In genomic region chr19:2507109-2507508, GRCh38 we compare ENCODE assay signal across 8 cellular contexts. TPM values are rescaled to one million over a fixed set of nuclear protein-coding genes. Genes with fewer than 3 reads are reported as not detected.
A peak's percentile ranks its signal among the peaks of the same experiment; 100 is the strongest.
DNase-seq lines count a peak whose midpoint lies in the region; ATAC-seq, FAIRE-seq and TF ChIP-seq lines count a peak whose summit lies in the region.

No MANE protein-coding gene starts in this region.

- 7% methylated on average over 11 of the region's 12 CpGs for WGBS in K562 (ENCODE audit: insufficient coverage, low coverage, missing lambda C conversion rate)

- CTCF ChIA-PET in K562 (lab: Yijun Ruan, JAX; ENCODE audit: low intra/inter-chr PET ratio), result interaction anchor here (0.7 kb wide), 1 partner anchor 978 kb away, joined by 4 read pairs; no protein-coding TSS in a partner anchor

- H3K36me3 ChIP-seq in K562 (ENCODE audit: control insufficient read depth, insufficient read depth, low read length) (no peaks in the 10 kb centered on the region), mucosa of rectum (ENCODE audit: control insufficient read depth in 2 of 2, insufficient read depth in 2 of 2, low read length in 2 of 2) (no peaks in the 10 kb centered on the region)

- in situ Hi-C loops in K562 (cut with MboI), result no loop called here

- intact Hi-C loops in K562 (cut with micrococcal nuclease), result no loop called here

- peak; percentile 86 for FAIRE-seq in K562 (lab: Jason Lieb, UNC)

- TF ChIP-seq POLR2A in K562 (conservative IDR thresholded peaks at IDR 0.05), result no peak
- TF ChIP-seq POLR2A in GM18505 (IDR thresholded peaks at IDR 0.05; ENCODE audit: borderline replicate concordance, extremely low read depth, insufficient read depth, insufficient read length), result no peak

- no peak for TF ChIP-seq RAD21 in K562 (CRISPR knock-in tag; conservative IDR thresholded peaks at IDR 0.05 in 1 of 2, IDR thresholded peaks at IDR 0.05 in 1 of 2)

- H3K27me3 ChIP-seq in K562 (ENCODE audit: control insufficient read depth in 2 of 2, insufficient read depth in 2 of 2, low read length in 2 of 2) (peaks cover 0 to 7% of the 10 kb centered on the region in 2 experiments; a peak in 1 of 5 replicates), mucosa of rectum (ENCODE audit: control insufficient read depth in 2 of 2, insufficient read depth in 2 of 2, low read length in 2 of 2) (no peaks in the 10 kb centered on the region)

- peak overlapping the region; percentile 96 for H2AFZ ChIP-seq in K562 (ENCODE audit: low read depth, low read length)

- H3K9me1 ChIP-seq in K562 (ENCODE audit: control insufficient read depth, insufficient read depth, low read length), result no peaks in the 10 kb centered on the region

- H3K4me3 ChIP-seq in K562 (no peak overlapping the region), mucosa of rectum (ENCODE audit: low read length in 2 of 2) (peak overlapping the region; percentile 25 to 33)

- ATAC-seq in K562 (peak; percentile 87), HG02588 (IDR thresholded peaks at IDR 0.05; ENCODE audit: unreplicated experiment) (no peak), GM18505 (IDR thresholded peaks at IDR 0.05; ENCODE audit: unreplicated experiment) (no peak)

- H3K9me3 ChIP-seq in K562 (replicated peaks; ENCODE audit: control insufficient read depth, insufficient read depth, low read depth, low read length), result no peaks in the 10 kb centered on the region
- no peaks in the 10 kb centered on the region for H3K9me3 ChIP-seq in mucosa of rectum (ENCODE audit: control insufficient read depth in 2 of 2, low read length in 2 of 2)

- no peak for TF ChIP-seq EP300 in K562 (IDR thresholded peaks at IDR 0.05; ENCODE audit: low read length)

- peak overlapping the region; percentile 78 for H3K4me2 ChIP-seq in K562 (ENCODE audit: insufficient read depth, low read length)

- no TSS peak for BruUV-seq in K562 (replicated peaks; lab: Mats Ljungman, UMichigan)

- H3K4me1 ChIP-seq in K562 (replicated peaks in 1 of 2; ENCODE audit: control insufficient read depth in 2 of 2, insufficient read depth in 2 of 2, low read length in 2 of 2) (peaks cover 8 to 18% of the 10 kb centered on the region in 2 experiments; a peak in 4 of 5 replicates), mucosa of rectum (ENCODE audit: control insufficient read depth in 2 of 2, insufficient read depth in 2 of 2, low read length in 2 of 2) (peaks cover 0 to 3% of the 10 kb centered on the region in 2 donors)

- no peaks in the 10 kb centered on the region for H3K79me2 ChIP-seq in K562 (ENCODE audit: control insufficient read depth, insufficient read depth, low read length)

- H3K27ac ChIP-seq in K562 (ENCODE audit: extremely low read depth, low read depth, low read length) (peak overlapping the region; percentile 47; the same call in 2 of the 3 replicates), mucosa of rectum (ENCODE audit: low read depth in 2 of 2, low read length in 2 of 2) (peak overlapping the region in 1 of 2 donors; percentile 9)

- no peaks in the 10 kb centered on the region for H4K20me1 ChIP-seq in K562 (replicated peaks; ENCODE audit: control insufficient read depth, insufficient read depth, low read length)

- POLR2A ChIA-PET in K562 (lab: Yijun Ruan, JAX), result interaction anchor here (0.6 to 1.7 kb wide), 5 partner anchors 11 to 46 kb away, joined by 3 to 8 read pairs (median 5); partner anchors contain the start of gene GADD45B

- peak; percentile 14 for DNase-seq in activated effector memory CD4-positive, alpha-beta T cell treated with Interleukin-2 at 50 U/mL for 16 hours
- DNase-seq in activated effector memory CD4-positive, alpha-beta T cell treated with anti-CD3 and anti-CD28 coated beads, Interleukin-2, amount 50 U/mL, for 16 hours, result no peak
- DNase-seq in NCI-H510A treated with DMSO at 0.1 percent for 48 hours (lab: John Stamatoyannopoulos, UW), result peak; percentile 83
- peak in 2 of 4 experiments; percentile 42 to 45 for DNase-seq in K562 (ENCODE audit: extremely low read depth in 1 of 4, low spot score in 3 of 4)
- DNase-seq in T-helper 9 cell, result no peak

- peak overlapping the region in 1 of 2 experiments; percentile 14; a peak in 1 of 4 replicates for H3K9ac ChIP-seq in K562 (ENCODE audit: insufficient read depth in 1 of 2, low read depth in 2 of 2, low read length in 2 of 2)
- peak overlapping the region in 1 of 2 donors; percentile 18 for H3K9ac ChIP-seq in mucosa of rectum (ENCODE audit: low read depth in 1 of 2, low read length in 2 of 2)

- TF ChIP-seq CTCF in K562 (IDR thresholded peaks at IDR 0.05 in 2 of 3, conservative IDR thresholded peaks at IDR 0.05 in 1 of 3; ENCODE audit: insufficient read depth in 2 of 3, low read depth in 1 of 3, low read length in 3 of 3), result no peak

TF ChIP-seq in K562, 482 proteins besides CTCF, POLR2A, EP300 and RAD21 (continues in another document):
- TF ChIP-seq NBN (IDR thresholded peaks at IDR 0.05; ENCODE audit: low read depth) (no peak), CSDE1 (IDR thresholded peaks at IDR 0.05) (no peak), GMEB1 (CRISPR knock-in tag; IDR thresholded peaks at IDR 0.05) (no peak), MAZ (CRISPR knock-in tag; conservative IDR thresholded peaks at IDR 0.05 in 1 of 2, IDR thresholded peaks at IDR 0.05 in 1 of 2) (0 out of 4 replicates have a peak, but pooled peaks of 1 of the 2 experiments have one; percentile 23), SMAD1 (IDR thresholded peaks at IDR 0.05; ENCODE audit: low read depth, low read length, partially characterized antibody) (no peak), ILF3 (IDR thresholded peaks at IDR 0.05; ENCODE audit: borderline replicate concordance) (no peak), ZNF699 (CRISPR knock-in tag; IDR thresholded peaks at IDR 0.05; ENCODE audit: insufficient replicate concordance) (no peak), ZKSCAN8 (CRISPR knock-in tag; IDR thresholded peaks at IDR 0.05) (peak; percentile 40; the same call in 1 of the 2 replicates), POLR2B (IDR thresholded peaks at IDR 0.05; ENCODE audit: low read depth, partially characterized antibody) (no peak), ZKSCAN3 (CRISPR knock-in tag; IDR thresholded peaks at IDR 0.05) (no peak), BRF1 (IDR thresholded peaks at IDR 0.05; ENCODE audit: borderline replicate concordance, extremely low read depth, insufficient read length) (no peak), TOE1 (IDR thresholded peaks at IDR 0.05; ENCODE audit: borderline replicate concordance) (no peak), TOE1 (CRISPR knock-in tag; IDR thresholded peaks at IDR 0.05; ENCODE audit: borderline replicate concordance, low read depth) (no peak)

RNA-seq across cellular contexts. Expression of gene GADD45B, which starts 31.2 kb away (rescaled TPM):
- total RNA-seq in K562 (2011; cell fraction: chromatin; rRNA removed; ENCODE audit: low replicate concordance), result 7.1 and 17.3 TPM in 2 replicates
- 18.6 and 27.0 TPM in 2 replicates for total RNA-seq in K562 (2011; cell fraction: nucleolus; rRNA removed)
- total RNA-seq in K562 (2011; cell fraction: nucleoplasm; rRNA removed), result 12.8 and 19.0 TPM in 2 replicates
- total RNA-seq in K562 (2014; rRNA removed), result 3.9 and 4.1 TPM in 2 replicates
- 1.7 and 2.1 TPM in 2 replicates for total RNA-seq in K562 (2014; rRNA removed; fragmentation: Illumina TruSeq; extraction: Trizol)
- 1.9 and 2.0 TPM in 2 replicates for total RNA-seq in K562 (2015; rRNA removed; fragmentation: Illumina TruSeq; extraction: Trizol)
- 2.9 and 3.1 TPM in 2 replicates for total RNA-seq in K562 (2021)
- 2.7 and 4.7 TPM in 2 replicates for polyA plus RNA-seq in K562 (2011; rRNA removed)
- polyA plus RNA-seq in K562 (2011; cell fraction: cytosol; rRNA removed), result 5.2 and 6.5 TPM in 2 replicates
- 8.7 and 19.6 TPM in 2 replicates for polyA plus RNA-seq in K562 (2011; cell fraction: nucleus; rRNA removed)
- polyA plus RNA-seq in K562 (2012), result 2.9 and 8.2 TPM in 2 replicates
- 0.79 and 1.0 TPM in 2 replicates for polyA plus RNA-seq in K562 (2014; fragmentation: Illumina TruSeq; extraction: Trizol)
- under 1 TPM; 0.06 to 0.18 TPM for polyA plus RNA-seq in K562 (2014; fragmentation: Nextera tagmentation; extraction: Ambion mirVana)
- 2.5 and 2.7 TPM in 2 replicates for polyA plus RNA-seq in K562 (2014; rRNA removed)
- polyA minus RNA-seq in K562 (2011; rRNA and poly(A)+ RNA removed), result 3.5 and 5.2 TPM in 2 replicates
- 4.3 and 18.2 TPM in 2 replicates for polyA minus RNA-seq in K562 (2011; cell fraction: cytosol; rRNA and poly(A)+ RNA removed)
- polyA minus RNA-seq in K562 (2011; cell fraction: nucleus; rRNA and poly(A)+ RNA removed), result 17.8 and 31.2 TPM in 2 replicates

RNA-seq across cellular contexts. Expression of gene LMNB2, which starts 50.4 kb away (rescaled TPM):
- total RNA-seq in K562 (2011; cell fraction: chromatin; rRNA removed; ENCODE audit: low replicate concordance), result 40.1 and 85.1 TPM in 2 replicates
- total RNA-seq in K562 (2011; cell fraction: nucleolus; rRNA removed), result 40.9 and 42.2 TPM in 2 replicates
- 35.7 and 48.3 TPM in 2 replicates for total RNA-seq in K562 (2011; cell fraction: nucleoplasm; rRNA removed)
- 133 and 141 TPM in 2 replicates for total RNA-seq in K562 (2014; rRNA removed)
- total RNA-seq in K562 (2014; rRNA removed; fragmentation: Illumina TruSeq; extraction: Trizol), result 46.8 and 52.9 TPM in 2 replicates
- total RNA-seq in K562 (2015; rRNA removed; fragmentation: Illumina TruSeq; extraction: Trizol), result 105 and 106 TPM in 2 replicates
- total RNA-seq in K562 (2021), result 98.3 and 123 TPM in 2 replicates
- polyA plus RNA-seq in K562 (2011; rRNA removed), result 90.3 and 94.7 TPM in 2 replicates
- polyA plus RNA-seq in K562 (2011; cell fraction: cytosol; rRNA removed), result 191 and 212 TPM in 2 replicates
- polyA plus RNA-seq in K562 (2011; cell fraction: nucleus; rRNA removed), result 59.1 and 76.5 TPM in 2 replicates
- polyA plus RNA-seq in K562 (2012), result 58.8 and 94.2 TPM in 2 replicates
- polyA plus RNA-seq in K562 (2014; fragmentation: Illumina TruSeq; extraction: Trizol), result 117 and 161 TPM in 2 replicates
- under 1 TPM; 0.48 to 0.71 TPM for polyA plus RNA-seq in K562 (2014; fragmentation: Nextera tagmentation; extraction: Ambion mirVana)
- polyA plus RNA-seq in K562 (2014; rRNA removed), result 94.5 and 105 TPM in 2 replicates
- 57.4 and 85.2 TPM in 2 replicates for polyA minus RNA-seq in K562 (2011; rRNA and poly(A)+ RNA removed)
- 48.5 and 69.4 TPM in 2 replicates for polyA minus RNA-seq in K562 (2011; cell fraction: cytosol; rRNA and poly(A)+ RNA removed)
- polyA minus RNA-seq in K562 (2011; cell fraction: nucleus; rRNA and poly(A)+ RNA removed), result 10.8 and 13.6 TPM in 2 replicates

Comparison
In these comparisons a context has a peak if more than half of its experiments do, and no peak if none do; other contexts are left out.
1. DNase-seq: peak in activated effector memory CD4-positive, alpha-beta T cell treated with Interleukin-2 at 50 U/mL for 16 hours (single experiment) and NCI-H510A treated with DMSO at 0.1 percent for 48 hours (single experiment); none in activated effector memory CD4-positive, alpha-beta T cell treated with anti-CD3 and anti-CD28 coated beads, Interleukin-2, amount 50 U/mL, for 16 hours (single experiment) and T-helper 9 cell (single experiment).